1 cellular context compared by ENCODE assay signal in the genomic region with DNA sequence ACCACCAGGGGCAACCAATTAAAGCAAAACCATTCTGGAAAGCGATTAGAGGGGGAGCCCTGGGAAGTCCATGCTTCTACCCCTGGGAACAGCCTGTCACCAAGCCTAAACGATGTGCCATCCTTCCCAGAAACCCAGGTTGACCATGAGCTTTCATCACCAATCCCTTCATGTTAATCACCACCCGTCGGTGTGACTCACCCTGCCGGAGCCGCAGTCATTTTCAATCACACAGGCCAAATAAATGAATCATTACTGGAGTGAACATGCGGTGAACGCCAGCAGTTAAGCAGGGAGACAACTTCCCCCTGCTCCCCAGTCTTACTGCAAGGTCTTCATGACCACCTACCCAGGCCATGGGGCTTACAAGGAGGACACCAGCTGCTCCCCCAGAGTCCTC.
TF ChIP-seq lines count a peak whose summit lies in the region.

No MANE protein-coding gene starts in this region.

TF ChIP-seq in H1, 55 proteins besides CTCF, POLR2A, EP300 and RAD21 (continued from another document):
- TF ChIP-seq JUN (IDR thresholded peaks at IDR 0.05; ENCODE audit: low read depth, low read length) (no peak), RBBP5 (IDR thresholded peaks at IDR 0.05; ENCODE audit: borderline replicate concordance, low read depth, low read length) (no peak), USF2 (IDR thresholded peaks at IDR 0.05; ENCODE audit: low read length) (no peak), TAF1 (IDR thresholded peaks at IDR 0.05; ENCODE audit: low read depth, low read length) (no peak), TAF7 (optimal IDR thresholded peaks at IDR 0.05; ENCODE audit: borderline replicate concordance, low read depth, low read length) (no peak), SIN3A (conservative IDR thresholded peaks at IDR 0.05 in 1 of 2, IDR thresholded peaks at IDR 0.05 in 1 of 2; ENCODE audit: low read depth in 1 of 2, low read length in 2 of 2) (no peak), GTF2F1 (IDR thresholded peaks at IDR 0.05; ENCODE audit: borderline replicate concordance, low read depth, low read length) (no peak), CHD2 (IDR thresholded peaks at IDR 0.05; ENCODE audit: low read length) (no peak), KDM1A (IDR thresholded peaks at IDR 0.05; ENCODE audit: borderline replicate concordance, low read length) (no peak), SIX5 (IDR thresholded peaks at IDR 0.05; ENCODE audit: low read depth, low read length) (no peak), SIRT6 (IDR thresholded peaks at IDR 0.05; ENCODE audit: low read length) (no peak), ZNF274 (IDR thresholded peaks at IDR 0.05; ENCODE audit: borderline replicate concordance, extremely low read depth, low read length) (no peak), SP4 (IDR thresholded peaks at IDR 0.05; ENCODE audit: low read length) (no peak), MAX (IDR thresholded peaks at IDR 0.05) (no peak)
